10 cellular contexts compared by ENCODE assay signal in genomic region chr7:123924941-123925340, GRCh38. TPM values are rescaled to one million over a fixed set of nuclear protein-coding genes. Genes with fewer than 3 reads are reported as not detected.
"Had no signal": no experiment of that assay in that cellular context is flagged by ENCODE, and none has a peak within 500 bp of the region (broad histone marks: within the 10 kb centered on the region; RNA-seq: fewer than 3 reads in every experiment).

A gene with protein sequence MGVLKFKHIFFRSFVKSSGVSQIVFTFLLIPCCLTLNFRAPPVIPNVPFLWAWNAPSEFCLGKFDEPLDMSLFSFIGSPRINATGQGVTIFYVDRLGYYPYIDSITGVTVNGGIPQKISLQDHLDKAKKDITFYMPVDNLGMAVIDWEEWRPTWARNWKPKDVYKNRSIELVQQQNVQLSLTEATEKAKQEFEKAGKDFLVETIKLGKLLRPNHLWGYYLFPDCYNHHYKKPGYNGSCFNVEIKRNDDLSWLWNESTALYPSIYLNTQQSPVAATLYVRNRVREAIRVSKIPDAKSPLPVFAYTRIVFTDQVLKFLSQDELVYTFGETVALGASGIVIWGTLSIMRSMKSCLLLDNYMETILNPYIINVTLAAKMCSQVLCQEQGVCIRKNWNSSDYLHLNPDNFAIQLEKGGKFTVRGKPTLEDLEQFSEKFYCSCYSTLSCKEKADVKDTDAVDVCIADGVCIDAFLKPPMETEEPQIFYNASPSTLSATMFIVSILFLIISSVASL (plus strand): TSS chr7:123925241. CDS start chr7:123953571, 28,330 bp downstream.

- H2AFZ ChIP-seq: GM23248 had no signal

- H3K36me3 ChIP-seq: HAP-1 had no signal

- H3K27ac ChIP-seq: GM23248, HL-60 had no signal

- DNase-seq: GM23248, GOT3, H7, HFFc6 had no signal

- H3K4me1 ChIP-seq: HAP-1 had no signal

- H3K9me3 ChIP-seq: HAP-1 had no signal

- H3K27ac Mint-ChIP-seq: HFFc6, IgD-negative memory B cell had no signal

- H3K4me3 Mint-ChIP-seq: HFFc6, IgD-negative memory B cell had no signal

- H3K36me3 Mint-ChIP-seq: IgD-negative memory B cell had no signal

- H3K4me3 ChIP-seq: GM23248, HAP-1 had no signal

RNA-seq across cellular contexts. Expression of the gene that starts here (rescaled TPM):
- total RNA-seq: GM23248, H4, H7, HepG2, HFFc6, HT1080 had no signal
- polyA plus RNA-seq: GM23248, HepG2, IgD-negative memory B cell had no signal
